16 cellular contexts compared by ENCODE assay signal in the genomic region with DNA sequence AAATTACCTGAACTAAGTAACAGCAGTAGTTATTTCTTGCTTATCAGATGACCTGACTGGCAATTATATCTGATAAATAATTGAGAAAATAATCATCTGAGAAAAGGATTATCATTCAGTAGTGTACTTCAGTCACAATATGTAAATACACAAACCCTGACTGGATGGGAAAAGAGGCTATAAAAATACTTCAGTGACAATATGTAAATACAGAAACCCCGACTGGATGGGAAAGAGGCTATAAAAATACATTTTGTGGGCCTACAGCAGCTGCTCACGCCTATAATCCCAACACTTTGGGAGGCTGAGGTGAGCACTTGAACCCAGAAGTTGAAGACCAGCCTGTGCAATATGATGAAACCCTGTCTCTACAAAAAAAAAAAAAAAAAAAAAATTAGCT. TPM values are rescaled to one million over a fixed set of nuclear protein-coding genes. Genes with fewer than 3 reads are reported as not detected.
DNase-seq lines count a peak whose midpoint lies in the region; ATAC-seq and TF ChIP-seq lines count a peak whose summit lies in the region.
"Had no signal": no experiment of that assay in that cellular context is flagged by ENCODE, and none has a peak within 500 bp of the region (broad histone marks: within the 10 kb centered on the region; RNA-seq: fewer than 3 reads in every experiment).

No MANE protein-coding gene starts in this region.

- DNase-seq in activated naive CD4-positive, alpha-beta T cell treated with anti-CD3 and anti-CD28 coated beads, Interleukin-2, amount 10 ng/mL, durations not matched to agents 7 days and 5 days = no peak
- no peak for DNase-seq in activated naive CD4-positive, alpha-beta T cell treated with anti-CD3 and anti-CD28 coated beads, Interleukin-2, amount 50 U/mL, for 72 hours (ENCODE audit: low spot score in 2 of 2)
- DNase-seq in NCI-H2196 (lab: John Stamatoyannopoulos, UW; ENCODE audit: unreplicated experiment) = peak; percentile 23
- DNase-seq in endodermal cell = no peak
- no peak for DNase-seq in stimulated activated effector memory CD8-positive, alpha-beta T cell treated with anti-CD3 and anti-CD28 coated beads, Interleukin-12 subunit alpha, Interleukin-12 subunit beta, amount 100 ng/mL, for 72 hours (ENCODE audit: low spot score in 2 of 2)
- DNase-seq in SK-N-DZ (ENCODE audit: low spot score) = no peak
- DNase-seq in right lobe of liver = no peak
- DNase-seq: DMS79 treated with DMSO at 0.1 percent for 48 hours; GOT3; KBM-7; NCI-H1694 treated with DMSO at 0.1 percent for 48 hours; NCI-H446 treated with DMSO at 0.1 percent for 48 hours; NK-92 treated with Interleukin-12 subunit alpha and Interleukin-12 subunit beta, amount 100 ng/mL, for 24 hours; SHP77 treated with DMSO at 0.1 percent for 48 hours; T-helper 2 cell had no signal

- H3K27ac ChIP-seq in endodermal cell (ENCODE audit: low read depth, low read length) = no peak overlapping the region
- H3K27ac ChIP-seq in right lobe of liver = no peak overlapping the region

- H3K4me1 ChIP-seq in endodermal cell (ENCODE audit: control insufficient read depth, insufficient read depth, low read length) (no peaks in the 10 kb centered on the region), right lobe of liver (no peaks in the 10 kb centered on the region)

- no peak overlapping the region for H3K4me3 Mint-ChIP-seq in activated naive CD4-positive, alpha-beta T cell treated with anti-CD3 and anti-CD28 coated beads, Interleukin-2, amount 10 ng/mL, durations not matched to agents 7 days and 5 days
- no peak overlapping the region for H3K4me3 Mint-ChIP-seq in endodermal cell
- H3K4me3 Mint-ChIP-seq in stimulated activated effector memory CD8-positive, alpha-beta T cell treated with anti-CD3 and anti-CD28 coated beads, Interleukin-12 subunit alpha, Interleukin-12 subunit beta, amount 100 ng/mL, for 72 hours = no peak overlapping the region

- no peak overlapping the region for H3K9ac ChIP-seq in endodermal cell (ENCODE audit: extremely low read depth, low read length, poor library complexity, severe bottlenecking)

- H3K36me3 ChIP-seq in endodermal cell (ENCODE audit: control insufficient read depth, insufficient read depth, low read length) (peaks cover 65% of the 10 kb centered on the region), right lobe of liver (no peaks in the 10 kb centered on the region)

- ATAC-seq in activated naive CD4-positive, alpha-beta T cell treated with anti-CD3 and anti-CD28 coated beads, Interleukin-2, amount 50 U/mL, for 72 hours = no peak
- no peak for ATAC-seq in stimulated activated effector memory CD8-positive, alpha-beta T cell treated with anti-CD3 and anti-CD28 coated beads, Interleukin-12 subunit alpha, Interleukin-12 subunit beta, amount 100 ng/mL, for 72 hours
- ATAC-seq in right lobe of liver (no peak), GM21447 (IDR thresholded peaks at IDR 0.05; ENCODE audit: unreplicated experiment) (no peak)

- H3K9me3 ChIP-seq in endodermal cell (ENCODE audit: control insufficient read depth, low read length) (peaks cover 12% of the 10 kb centered on the region), right lobe of liver (no peaks in the 10 kb centered on the region)

- H3K27me3 Mint-ChIP-seq in activated naive CD4-positive, alpha-beta T cell treated with anti-CD3 and anti-CD28 coated beads, Interleukin-2, amount 10 ng/mL, durations not matched to agents 7 days and 5 days = no peaks in the 10 kb centered on the region
- no peaks in the 10 kb centered on the region for H3K27me3 Mint-ChIP-seq in endodermal cell (ENCODE audit: insufficient read depth)

- H3K27me3 ChIP-seq in endodermal cell (ENCODE audit: control insufficient read depth, insufficient read depth, low read length, poor library complexity, severe bottlenecking) (no peaks in the 10 kb centered on the region), right lobe of liver (no peaks in the 10 kb centered on the region)

- 93 to 100% methylated on average over 2 of the region's 2 CpGs for WGBS in endodermal cell (ENCODE audit: insufficient coverage in 1 of 2, insufficient read length in 1 of 2), 2 experiments
- WGBS in right lobe of liver (ENCODE audit: insufficient coverage, low coverage, low lambda C conversion rate, missing lambda C conversion rate) = 90% methylated on average over 2 of the region's 2 CpGs

- peak overlapping the region; percentile 18 for H3K4me3 ChIP-seq in endodermal cell (ENCODE audit: low read length)
- H3K4me3 ChIP-seq in right lobe of liver = no peak overlapping the region

- TF ChIP-seq POLR2A in right lobe of liver (IDR thresholded peaks at IDR 0.05) = no peak

- peaks cover 3% of the 10 kb centered on the region for H3K4me1 Mint-ChIP-seq in activated naive CD4-positive, alpha-beta T cell treated with anti-CD3 and anti-CD28 coated beads, Interleukin-2, amount 10 ng/mL, durations not matched to agents 7 days and 5 days
- H3K4me1 Mint-ChIP-seq in endodermal cell = peaks cover 3% of the 10 kb centered on the region
- peaks cover 12% of the 10 kb centered on the region for H3K4me1 Mint-ChIP-seq in stimulated activated effector memory CD8-positive, alpha-beta T cell treated with anti-CD3 and anti-CD28 coated beads, Interleukin-12 subunit alpha, Interleukin-12 subunit beta, amount 100 ng/mL, for 72 hours

- CTCF ChIA-PET in activated naive CD4-positive, alpha-beta T cell treated with anti-CD3 and anti-CD28 coated beads, Interleukin-2, amount 10 ng/mL, durations not matched to agents 7 days and 5 days (lab: Charles Lee) = no interaction called here

- TF ChIP-seq CTCF in endodermal cell (conservative IDR thresholded peaks at IDR 0.05) (no peak), right lobe of liver (IDR thresholded peaks at IDR 0.05) (no peak)

- peaks cover 22% of the 10 kb centered on the region for H3K36me3 Mint-ChIP-seq in activated naive CD4-positive, alpha-beta T cell treated with anti-CD3 and anti-CD28 coated beads, Interleukin-2, amount 10 ng/mL, durations not matched to agents 7 days and 5 days
- peaks cover 0 to 6% of the 10 kb centered on the region in 2 donors for H3K36me3 Mint-ChIP-seq in activated naive CD4-positive, alpha-beta T cell treated with anti-CD3 and anti-CD28 coated beads, Interleukin-2, amount 50 U/mL, for 72 hours
- peaks cover 78% of the 10 kb centered on the region for H3K36me3 Mint-ChIP-seq in endodermal cell (ENCODE audit: low read depth)
- H3K36me3 Mint-ChIP-seq in stimulated activated effector memory CD8-positive, alpha-beta T cell treated with anti-CD3 and anti-CD28 coated beads, Interleukin-12 subunit alpha, Interleukin-12 subunit beta, amount 100 ng/mL, for 72 hours = peaks cover 59% of the 10 kb centered on the region

- H3K27ac Mint-ChIP-seq in activated naive CD4-positive, alpha-beta T cell treated with anti-CD3 and anti-CD28 coated beads, Interleukin-2, amount 10 ng/mL, durations not matched to agents 7 days and 5 days = peak overlapping the region; percentile 24
- no peak overlapping the region for H3K27ac Mint-ChIP-seq in activated naive CD4-positive, alpha-beta T cell treated with anti-CD3 and anti-CD28 coated beads, Interleukin-2, amount 50 U/mL, for 72 hours
- H3K27ac Mint-ChIP-seq in endodermal cell = no peak overlapping the region
- H3K27ac Mint-ChIP-seq in stimulated activated effector memory CD8-positive, alpha-beta T cell treated with anti-CD3 and anti-CD28 coated beads, Interleukin-12 subunit alpha, Interleukin-12 subunit beta, amount 100 ng/mL, for 72 hours = peak overlapping the region; percentile 69

- no peaks in the 10 kb centered on the region for H3K9me3 Mint-ChIP-seq in activated naive CD4-positive, alpha-beta T cell treated with anti-CD3 and anti-CD28 coated beads, Interleukin-2, amount 10 ng/mL, durations not matched to agents 7 days and 5 days
- H3K9me3 Mint-ChIP-seq in activated naive CD4-positive, alpha-beta T cell treated with anti-CD3 and anti-CD28 coated beads, Interleukin-2, amount 50 U/mL, for 72 hours = no peaks in the 10 kb centered on the region
- peaks cover 31% of the 10 kb centered on the region for H3K9me3 Mint-ChIP-seq in endodermal cell
- no peaks in the 10 kb centered on the region for H3K9me3 Mint-ChIP-seq in stimulated activated effector memory CD8-positive, alpha-beta T cell treated with anti-CD3 and anti-CD28 coated beads, Interleukin-12 subunit alpha, Interleukin-12 subunit beta, amount 100 ng/mL, for 72 hours

- intact Hi-C loops in right lobe of liver (cut with DNase I) = no loop called here

RNA-seq across cellular contexts. Expression of gene UBAP2, which starts 11.1 kb away (rescaled TPM):
- total RNA-seq in activated naive CD4-positive, alpha-beta T cell treated with anti-CD3 and anti-CD28 coated beads, Interleukin-2, amount 50 U/mL, for 72 hours = 10 to 100 TPM; 48.2 to 50.3 TPM
- 10 to 100 TPM; 60.9 to 82.1 TPM for total RNA-seq in endodermal cell
- polyA plus RNA-seq in endodermal cell (2013, experiment 1 of 2) = 49.7 TPM
- polyA plus RNA-seq in endodermal cell (2013, experiment 2 of 2) = 49.8 TPM
- polyA plus RNA-seq in SK-N-DZ (2014; cell fraction: cytosol; rRNA removed) = 18.0 and 21.3 TPM in 2 replicates
- polyA plus RNA-seq in SK-N-DZ (2014; cell fraction: nucleus; rRNA removed) = 24.1 and 40.2 TPM in 2 replicates
- total RNA-seq in right lobe of liver = 10 to 100 TPM in 5 of 6 experiments, 1 to 10 TPM in 1; 9.5 to 15.9 (median 11.4) TPM

Comparison
In these comparisons a context has a peak if more than half of its experiments do, and no peak if none do; other contexts are left out.
1. H3K27ac Mint-ChIP-seq: peak in activated naive CD4-positive, alpha-beta T cell treated with anti-CD3 and anti-CD28 coated beads, Interleukin-2, amount 10 ng/mL, durations not matched to agents 7 days and 5 days (single experiment) and stimulated activated effector memory CD8-positive, alpha-beta T cell treated with anti-CD3 and anti-CD28 coated beads, Interleukin-12 subunit alpha, Interleukin-12 subunit beta, amount 100 ng/mL, for 72 hours (single experiment); none in activated naive CD4-positive, alpha-beta T cell treated with anti-CD3 and anti-CD28 coated beads, Interleukin-2, amount 50 U/mL, for 72 hours (0 of 2) and endodermal cell (single experiment).